In the genomic region with DNA sequence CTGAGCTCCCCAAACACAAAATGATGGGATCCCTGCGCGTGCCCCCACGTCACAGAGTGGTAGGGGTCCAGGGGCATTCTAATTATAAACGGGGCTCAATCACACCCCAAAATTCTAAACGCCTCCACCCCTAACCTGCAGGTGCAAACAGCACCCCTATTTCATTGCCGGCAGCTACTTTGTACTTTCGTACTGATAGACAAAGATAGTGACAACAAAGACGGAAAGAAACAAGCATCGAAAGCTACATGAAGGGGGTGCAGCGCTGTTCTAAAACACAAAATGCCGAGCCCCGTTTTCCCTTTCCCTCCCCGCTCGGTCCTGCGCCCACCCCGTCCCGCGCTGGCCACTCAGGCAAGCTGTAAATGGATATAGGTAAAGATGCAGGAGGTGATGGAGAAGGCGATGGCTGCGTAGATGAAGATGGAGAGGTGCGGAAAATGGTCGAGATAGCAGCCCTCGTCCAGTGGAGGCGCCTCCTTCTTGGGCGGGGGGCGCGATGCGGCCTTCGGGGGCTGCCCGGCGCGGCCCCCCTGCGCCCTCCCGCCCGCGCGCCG, we compare ENCODE assay signal across 8 cellular contexts. TPM values are rescaled to one million over a fixed set of nuclear protein-coding genes. Genes with fewer than 3 reads are reported as not detected.
A peak's percentile ranks its signal among the peaks of the same experiment; 100 is the strongest.
DNase-seq lines count a peak whose midpoint lies in the region; ATAC-seq and TF ChIP-seq lines count a peak whose summit lies in the region.

No MANE protein-coding gene starts in this region.

- H3K27ac ChIP-seq in HUES64 (ENCODE audit: low read depth, low read length) = no peak overlapping the region
- peak overlapping the region; percentile 76 to 93 for H3K27ac ChIP-seq in uterus

- intact Hi-C loops in mucosa of descending colon (cut with DNase I, micrococcal nuclease) = no loop called here
- intact Hi-C loops in uterus (cut with DNase I; ENCODE audit: low total_unique reads) = no loop called here

- no peak for TF ChIP-seq CTCF in BJ (IDR thresholded peaks at IDR 0.05; ENCODE audit: insufficient read depth, low read depth, low read length)
- no peak for TF ChIP-seq CTCF in mucosa of descending colon (IDR thresholded peaks at IDR 0.05)
- no peak for TF ChIP-seq CTCF in uterus (IDR thresholded peaks at IDR 0.05)

- H3K36me3 ChIP-seq in BJ (ENCODE audit: control insufficient read depth, insufficient read depth, low read length) (peaks cover 5% of the 10 kb centered on the region), HUES64 (ENCODE audit: insufficient read depth, low read length) (no peaks in the 10 kb centered on the region), mucosa of descending colon (ENCODE audit: low read depth) (no peaks in the 10 kb centered on the region), uterus (no peaks in the 10 kb centered on the region)

- ATAC-seq in mucosa of descending colon (peak; percentile 34), GM18519 (IDR thresholded peaks at IDR 0.05; ENCODE audit: low FRiP score, unreplicated experiment) (no peak), HG03095 (IDR thresholded peaks at IDR 0.05; ENCODE audit: unreplicated experiment) (no peak)

- H3K4me1 ChIP-seq in HUES64 (ENCODE audit: insufficient read depth, low read length) = peaks cover 9% of the 10 kb centered on the region; the same call in 1 of the 2 replicates
- H3K4me1 ChIP-seq in mucosa of descending colon (ENCODE audit: low read depth) = peaks cover 6% of the 10 kb centered on the region
- peaks cover 0 to 7% of the 10 kb centered on the region in 2 donors for H3K4me1 ChIP-seq in uterus

- WGBS in HUES64 = 2% methylated on average over 38 of the region's 38 CpGs

- TF ChIP-seq POLR2A in uterus (IDR thresholded peaks at IDR 0.05) = no peak

- H3K9me3 ChIP-seq in HUES64 (ENCODE audit: insufficient read depth, low read depth, low read length) (no peaks in the 10 kb centered on the region), mucosa of descending colon (no peaks in the 10 kb centered on the region), uterus (no peaks in the 10 kb centered on the region)

- DNase-seq in BJ (ENCODE audit: low read depth) (no peak), cerebellar cortex (ENCODE audit: low spot score) (peak; percentile 18), mucosa of descending colon (no peak), uterus (no peak), islet precursor cell (no peak)

- POLR2A ChIA-PET in BJ (lab: Charles Lee) = no interaction called here

- CTCF ChIA-PET in BJ (lab: Yijun Ruan, JAX) = interaction anchor here (0.6 to 2.4 kb wide), 7 partner anchors 10 to 297 kb away, joined by 3 to 12 read pairs (median 4); partner anchors contain the start of genes C1QBP, DERL2 and MIS12

- no peaks in the 10 kb centered on the region for H3K27me3 ChIP-seq in BJ (ENCODE audit: control insufficient read depth, insufficient read depth, low read length)
- H3K27me3 ChIP-seq in HUES64 (ENCODE audit: insufficient read depth, low read length) = peaks cover 46% of the 10 kb centered on the region
- no peaks in the 10 kb centered on the region for H3K27me3 ChIP-seq in uterus

- H3K4me3 ChIP-seq in BJ (ENCODE audit: low read depth, low read length) (peak overlapping the region; percentile 69), HUES64 (ENCODE audit: low read length) (peak overlapping the region; percentile 65), mucosa of descending colon (no peak overlapping the region), uterus (peak overlapping the region; percentile 54 to 63)

- H3K9ac ChIP-seq in HUES64 (ENCODE audit: low read depth, low read length) = peak overlapping the region; percentile 44; the same call in 1 of the 2 replicates

RNA-seq across cellular contexts. Expression of gene MIS12, which starts 14.0 kb away (rescaled TPM):
- polyA plus RNA-seq in BJ (2011; rRNA removed) = 6.2 and 11.4 TPM in 2 replicates
- 4.6 and 12.4 TPM in 2 replicates for polyA minus RNA-seq in BJ (2011; rRNA and poly(A)+ RNA removed)
- 21.8 TPM for polyA plus RNA-seq in HUES64 (2013, experiment 1 of 2)
- 24.7 TPM for polyA plus RNA-seq in HUES64 (2013, experiment 2 of 2)
- total RNA-seq in mucosa of descending colon = 10 to 100 TPM; 10.2 to 14.3 (median 12.0) TPM
- total RNA-seq in uterus = 10 to 100 TPM in 2 of 4 donors, 1 to 10 TPM in 2; 5.6 to 39.2 (median 13.4) TPM

RNA-seq across cellular contexts. Expression of gene DERL2, which starts 14.3 kb away (rescaled TPM):
- 69.3 and 115 TPM in 2 replicates for polyA plus RNA-seq in BJ (2011; rRNA removed)
- 13.8 and 21.5 TPM in 2 replicates for polyA minus RNA-seq in BJ (2011; rRNA and poly(A)+ RNA removed)
- 58.9 TPM for polyA plus RNA-seq in HUES64 (2013, experiment 1 of 2)
- 42.0 TPM for polyA plus RNA-seq in HUES64 (2013, experiment 2 of 2)
- total RNA-seq in mucosa of descending colon (10 to 100 TPM; 43.9 to 58.5 (median 58.3) TPM), uterus (10 to 100 TPM; 10.2 to 61.4 (median 47.0) TPM)

RNA-seq across cellular contexts. Expression of gene DHX33, which starts 31.5 kb away (rescaled TPM):
- 6.4 and 9.1 TPM in 2 replicates for polyA plus RNA-seq in BJ (2011; rRNA removed)
- 10.9 and 11.4 TPM in 2 replicates for polyA minus RNA-seq in BJ (2011; rRNA and poly(A)+ RNA removed)
- polyA plus RNA-seq in HUES64 (2013, experiment 1 of 2) = 36.1 TPM
- 29.8 TPM for polyA plus RNA-seq in HUES64 (2013, experiment 2 of 2)
- total RNA-seq in mucosa of descending colon = 10 to 100 TPM in 1 of 3 donors, 1 to 10 TPM in 2; 9.4 to 12.7 (median 9.7) TPM
- 10 to 100 TPM in 2 of 4 donors, 1 to 10 TPM in 2; 7.4 to 15.7 (median 11.4) TPM for total RNA-seq in uterus
